Comparison of ENCODE assay signal across 23 cellular contexts in the genomic region with DNA sequence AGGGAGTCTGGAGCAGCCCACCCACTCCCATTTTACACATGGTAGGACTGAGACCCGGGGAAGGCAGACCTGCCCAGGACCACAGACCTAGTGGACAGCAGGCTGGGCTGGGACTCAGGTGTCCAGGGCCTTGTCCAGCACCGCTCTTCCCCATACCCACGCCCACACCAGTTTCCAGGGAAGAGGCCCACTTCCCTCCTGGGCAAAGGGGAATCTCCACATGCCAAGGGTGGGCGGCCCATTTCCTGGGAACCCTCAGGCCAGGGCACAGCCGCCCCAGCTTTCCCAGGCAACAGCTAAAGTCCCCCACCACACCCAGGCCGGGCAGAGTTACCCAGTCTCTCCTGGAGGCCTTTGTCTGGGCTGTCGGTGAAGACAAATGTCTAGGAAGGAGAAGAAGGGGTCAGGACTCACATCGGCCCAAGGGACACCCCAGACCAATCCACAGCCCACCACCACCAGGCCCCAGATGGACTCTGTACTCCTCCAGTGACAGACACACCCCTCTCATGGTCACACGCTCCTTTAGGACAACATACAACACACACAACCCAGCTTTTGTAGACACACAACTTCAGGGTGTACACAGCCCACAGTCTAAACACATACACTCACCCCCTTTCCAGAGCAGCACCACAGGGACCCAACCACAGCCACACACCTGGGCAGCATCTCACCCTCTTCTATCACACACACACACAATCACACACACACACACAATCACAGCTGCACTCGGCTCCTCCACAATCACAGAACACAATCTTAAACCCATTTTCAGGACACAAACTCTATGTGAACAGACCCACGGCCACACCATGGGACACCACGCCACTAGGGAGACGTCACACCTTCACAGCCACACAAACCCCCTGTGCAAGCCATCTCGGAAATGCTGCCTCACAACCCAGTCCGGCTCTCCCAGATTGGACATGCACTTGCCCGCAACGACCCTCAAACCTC. TPM values are rescaled to one million over a fixed set of nuclear protein-coding genes. Genes with fewer than 3 reads are reported as not detected.
A peak's percentile ranks its signal among the peaks of the same experiment; 100 is the strongest.
DNase-seq lines count a peak whose midpoint lies in the region; ATAC-seq, FAIRE-seq and TF ChIP-seq lines count a peak whose summit lies in the region.
"Had no signal": no experiment of that assay in that cellular context is flagged by ENCODE, and none has a peak within 500 bp of the region (broad histone marks: within the 10 kb centered on the region; RNA-seq: fewer than 3 reads in every experiment).

No MANE protein-coding gene starts in this region.

- POLR2A ChIA-PET in activated CD4-positive, alpha-beta memory T cell treated with anti-CD3 and anti-CD28 coated beads for 36 hours (lab: Charles Lee) = no interaction called here
- POLR2A ChIA-PET in H1 (lab: Charles Lee; ENCODE audit: partially characterized antibody) = interaction anchor here (0.6 kb wide), 1 partner anchor 68 kb away, joined by 3 read pairs; no protein-coding TSS in a partner anchor

- peaks cover 2% of the 10 kb centered on the region; the same call in 1 of the 2 replicates for H3K23me2 ChIP-seq in H1 (ENCODE audit: low read depth, low read length)

- H3K18ac ChIP-seq in H1 (ENCODE audit: extremely low read depth, low read length) = no peak overlapping the region; the same call in 1 of the 2 replicates

- no peak overlapping the region for H2BK120ac ChIP-seq in H1 (replicated peaks; ENCODE audit: low read depth, low read length)

- intact Hi-C loops in Right ventricle myocardium inferior (cut with DNase I) (no loop called here), heart right ventricle (cut with DNase I) (no loop called here)
- intact Hi-C loops in activated CD4-positive, alpha-beta memory T cell treated with anti-CD3 and anti-CD28 coated beads for 36 hours (cut with micrococcal nuclease) = no loop called here

- H3K79me1 ChIP-seq in H1 (ENCODE audit: low read depth, low read length) = no peaks in the 10 kb centered on the region

- no peak overlapping the region for H3K9ac ChIP-seq in H1 (replicated peaks in 1 of 4; ENCODE audit: extremely low read depth in 1 of 4, low read depth in 3 of 4, low read length in 3 of 4)

- TF ChIP-seq RAD21 in H1 (IDR thresholded peaks at IDR 0.05 in 1 of 2, conservative IDR thresholded peaks at IDR 0.05 in 1 of 2; ENCODE audit: low read depth in 2 of 2, low read length in 2 of 2) = no peak

- H3K79me2 ChIP-seq in H1 (ENCODE audit: control insufficient read depth in 1 of 2, insufficient read depth in 2 of 2, low read length in 2 of 2) = no peaks in the 10 kb centered on the region

- no peak for TF ChIP-seq POLR2A in H1 (IDR thresholded peaks at IDR 0.05; ENCODE audit: control extremely low read depth in 1 of 2, low read depth in 2 of 2, low read length in 2 of 2)

- no peak overlapping the region for H3K4me3 Mint-ChIP-seq in activated CD4-positive, alpha-beta memory T cell treated with anti-CD3 and anti-CD28 coated beads for 36 hours
- no peak overlapping the region for H3K4me3 Mint-ChIP-seq in stimulated activated naive CD8-positive, alpha-beta T cell treated with anti-CD3 and anti-CD28 coated beads, Interleukin-15, amount 100 ng/mL, for 72 hours
- H3K4me3 Mint-ChIP-seq: activated B cell treated with CpG ODN at 0.5 μM for 24 hours had no signal

- WGBS in heart right ventricle, 2 donors = 83 to 86% methylated on average over 17 of the region's 17 CpGs
- WGBS in H1 (ENCODE audit: extremely low coverage in 1 of 2, insufficient coverage in 1 of 2, insufficient read length in 1 of 2, insufficient replicate concordance in 2 of 2, low coverage in 1 of 2, low lambda C conversion rate in 2 of 2, missing lambda C conversion rate in 1 of 2), 2 experiments = 81% methylated on average over 17 of the region's 17 CpGs; no CpG with 5 or more reads in 1 of the 2 experiments

- DNase-seq in Right ventricle myocardium inferior (ENCODE audit: missing footprints) (peak; percentile 48), heart right ventricle (no peak), H1 (ENCODE audit: low read depth in 1 of 2, low spot score in 2 of 2) (no peak), DMS 273 (lab: John Stamatoyannopoulos, UW; ENCODE audit: unreplicated experiment) (no peak)
- no peak for DNase-seq in activated CD4-positive, alpha-beta memory T cell treated with anti-CD3 and anti-CD28 coated beads for 36 hours
- DNase-seq in stimulated activated naive CD8-positive, alpha-beta T cell treated with anti-CD3 and anti-CD28 coated beads, Interleukin-15, amount 100 ng/mL, for 72 hours = no peak
- DNase-seq: activated B cell treated with CpG ODN at 0.5 μM for 24 hours; activated CD8-positive, alpha-beta memory T cell treated with anti-CD3 and anti-CD28 coated beads, Interleukin-2, amount 50 U/mL, for 4 hours; Caco-2; caudate nucleus; esophagus squamous epithelium; KG1; left ventricle myocardium inferior; NCI-H2081; NCI-H510A; occipital lobe; Right ventricle myocardium superior; uterus had no signal

- H3K4me2 ChIP-seq in H1 (ENCODE audit: insufficient read depth in 1 of 2, low read depth in 2 of 2, low read length in 2 of 2) = no peak overlapping the region

- ATAC-seq in Right ventricle myocardium inferior = no peak
- no peak for ATAC-seq in heart right ventricle
- ATAC-seq in stimulated activated naive CD8-positive, alpha-beta T cell treated with anti-CD3 and anti-CD28 coated beads, Interleukin-15, amount 100 ng/mL, for 72 hours = no peak
- ATAC-seq in GM19452 (IDR thresholded peaks at IDR 0.05; ENCODE audit: unreplicated experiment) = no peak
- no peak for ATAC-seq in HG03432 (IDR thresholded peaks at IDR 0.05; ENCODE audit: unreplicated experiment)
- ATAC-seq: sciatic nerve had no signal

- no peak overlapping the region for H4K8ac ChIP-seq in H1 (ENCODE audit: extremely low read depth, insufficient read depth, low read length)

- H3K4me1 ChIP-seq in heart right ventricle = peaks cover 0 to 27% (median 18%) of the 10 kb centered on the region in 9 donors
- H3K4me1 ChIP-seq in H1 (replicated peaks in 1 of 4; ENCODE audit: control insufficient read depth in 3 of 4, insufficient read depth in 4 of 4, low read length in 3 of 4) = peaks cover 0 to 10% (median 3%) of the 10 kb centered on the region in 4 experiments; a peak in 3 of 7 replicates
- H3K4me1 ChIP-seq: adrenal gland, Caco-2, uterus had no signal

- no peak overlapping the region for H2BK12ac ChIP-seq in H1 (ENCODE audit: low read depth, low read length)

- peaks cover 31% of the 10 kb centered on the region for H3K4me1 Mint-ChIP-seq in activated CD4-positive, alpha-beta memory T cell treated with anti-CD3 and anti-CD28 coated beads for 36 hours (ENCODE audit: low read depth)
- H3K4me1 Mint-ChIP-seq in stimulated activated naive CD8-positive, alpha-beta T cell treated with anti-CD3 and anti-CD28 coated beads, Interleukin-15, amount 100 ng/mL, for 72 hours = peaks cover 37% of the 10 kb centered on the region

- H2AFZ ChIP-seq in H1 (ENCODE audit: low read length) = no peak overlapping the region

- H3K36me3 Mint-ChIP-seq in activated CD4-positive, alpha-beta memory T cell treated with anti-CD3 and anti-CD28 coated beads for 36 hours = peaks cover 39% of the 10 kb centered on the region

- FAIRE-seq in H1 (lab: Jason Lieb, UNC) = no peak

- H3K27me3 Mint-ChIP-seq in activated CD4-positive, alpha-beta memory T cell treated with anti-CD3 and anti-CD28 coated beads for 36 hours = no peaks in the 10 kb centered on the region
- H3K27me3 Mint-ChIP-seq in stimulated activated naive CD8-positive, alpha-beta T cell treated with anti-CD3 and anti-CD28 coated beads, Interleukin-15, amount 100 ng/mL, for 72 hours = no peaks in the 10 kb centered on the region
- H3K27me3 Mint-ChIP-seq: activated B cell treated with CpG ODN at 0.5 μM for 24 hours had no signal

- H3K36me3 ChIP-seq in heart right ventricle (peaks cover 0 to 48% (median 0%) of the 10 kb centered on the region in 9 donors), H1 (ENCODE audit: control insufficient read depth in 2 of 4, insufficient read depth in 4 of 4, low read length in 3 of 4) (no peaks in the 10 kb centered on the region)
- H3K36me3 ChIP-seq: adrenal gland, uterus had no signal

- no peak overlapping the region for H3K14ac ChIP-seq in H1 (ENCODE audit: insufficient read length)

- peaks cover 1% of the 10 kb centered on the region in 2 experiments for H4K20me1 ChIP-seq in H1 (replicated peaks in 1 of 2; ENCODE audit: control insufficient read depth in 1 of 2, insufficient read depth in 2 of 2, low read length in 2 of 2)

- H3K9me3 ChIP-seq in heart right ventricle (no peaks in the 10 kb centered on the region), H1 (ENCODE audit: insufficient read depth in 2 of 2, low read depth in 1 of 2, low read length in 1 of 2) (no peaks in the 10 kb centered on the region)
- H3K9me3 ChIP-seq: adrenal gland, Caco-2, esophagus squamous epithelium, HAP-1, left ventricle myocardium inferior, uterus had no signal

- 0 out of 2 replicates have a peak overlapping the region, but pooled peaks have one; percentile 24 for H2AK5ac ChIP-seq in H1 (ENCODE audit: low read depth, low read length)

- H3K56ac ChIP-seq in H1 (replicated peaks; ENCODE audit: insufficient read length, low read depth, low read length) = no peak overlapping the region

- CTCF ChIA-PET in activated CD4-positive, alpha-beta memory T cell treated with anti-CD3 and anti-CD28 coated beads for 36 hours (lab: Charles Lee) = interaction anchor here (1.8 to 2.0 kb wide), 2 partner anchors 8 to 112 kb away, joined by 5 to 7 read pairs; no protein-coding TSS in a partner anchor
- CTCF ChIA-PET in H1 (lab: Charles Lee; ENCODE audit: partially characterized antibody) = interaction anchor here (0.6 to 21.5 kb wide), 6 partner anchors 6 to 184 kb away, joined by 3 to 312 read pairs (median 8); a partner anchor contains a TSS

- no peak overlapping the region for H4K91ac ChIP-seq in H1 (replicated peaks; ENCODE audit: insufficient read length, low read length)

- 0 out of 2 replicates have a peak overlapping the region, but pooled peaks have one; percentile 16 for H2BK5ac ChIP-seq in H1 (ENCODE audit: low read depth, low read length)

- peaks cover 0 to 32% (median 3%) of the 10 kb centered on the region in 7 donors for H3K27me3 ChIP-seq in heart right ventricle
- peaks cover 0 to 4% (median 0%) of the 10 kb centered on the region in 4 experiments; a peak in 1 of 7 replicates for H3K27me3 ChIP-seq in H1 (replicated peaks in 1 of 4; ENCODE audit: control insufficient read depth in 3 of 4, extremely low read depth in 1 of 4, insufficient read depth in 3 of 4, low read length in 3 of 4)
- H3K27me3 ChIP-seq: adrenal gland, uterus had no signal

- no peak overlapping the region; the same call in 1 of the 2 replicates for H2BK20ac ChIP-seq in H1 (ENCODE audit: low read length)

- H2BK15ac ChIP-seq in H1 (ENCODE audit: low read length) = peak overlapping the region; percentile 72; the same call in 1 of the 2 replicates

- no peak overlapping the region for H4K5ac ChIP-seq in H1 (ENCODE audit: insufficient read length, low read depth, low read length)

- TF ChIP-seq EP300 in H1 (IDR thresholded peaks at IDR 0.05; ENCODE audit: borderline replicate concordance in 1 of 2, low read depth in 2 of 2, low read length in 2 of 2) = no peak

- TF ChIP-seq CTCF in heart right ventricle (IDR thresholded peaks at IDR 0.05) (no peak), H1 (IDR thresholded peaks at IDR 0.05; ENCODE audit: control extremely low read depth in 1 of 3, insufficient read depth in 1 of 3, low read depth in 1 of 3, low read length in 3 of 3) (no peak)

- H3K23ac ChIP-seq in H1 (ENCODE audit: insufficient read length) = no peak overlapping the region

- H3K27ac ChIP-seq in heart right ventricle = no peak overlapping the region
- no peak overlapping the region for H3K27ac ChIP-seq in H1 (ENCODE audit: low read depth, low read length)
- H3K27ac ChIP-seq: adrenal gland, esophagus squamous epithelium, left ventricle myocardium inferior, uterus had no signal

- H3K9me3 Mint-ChIP-seq in activated CD4-positive, alpha-beta memory T cell treated with anti-CD3 and anti-CD28 coated beads for 36 hours = no peaks in the 10 kb centered on the region
- H3K9me3 Mint-ChIP-seq in stimulated activated naive CD8-positive, alpha-beta T cell treated with anti-CD3 and anti-CD28 coated beads, Interleukin-15, amount 100 ng/mL, for 72 hours = no peaks in the 10 kb centered on the region
- H3K9me3 Mint-ChIP-seq: activated B cell treated with CpG ODN at 0.5 μM for 24 hours had no signal

- H3K27ac Mint-ChIP-seq in activated CD4-positive, alpha-beta memory T cell treated with anti-CD3 and anti-CD28 coated beads for 36 hours = peak overlapping the region; percentile 2
- peak overlapping the region; percentile 0 to 62 for H3K27ac Mint-ChIP-seq in stimulated activated naive CD8-positive, alpha-beta T cell treated with anti-CD3 and anti-CD28 coated beads, Interleukin-15, amount 100 ng/mL, for 72 hours

- H3K4ac ChIP-seq in H1 (replicated peaks; ENCODE audit: insufficient read length, low read depth, low read length) = no peak overlapping the region

- H3K4me3 ChIP-seq in heart right ventricle = no peak overlapping the region
- no peak overlapping the region for H3K4me3 ChIP-seq in H1 (ENCODE audit: extremely low read depth in 1 of 4, insufficient read depth in 2 of 4, low read depth in 3 of 4, low read length in 4 of 4)
- H3K4me3 ChIP-seq: adrenal gland, esophagus squamous epithelium, HAP-1, left ventricle myocardium inferior, uterus had no signal

RNA-seq across cellular contexts. Expression of a gene that starts 5.5 kb away (rescaled TPM):
- total RNA-seq in Right ventricle myocardium inferior = 14.4 TPM
- total RNA-seq in heart right ventricle = 10 to 100 TPM in 4 of 10 donors, 1 to 10 TPM in 6; 5.1 to 19.4 (median 8.5) TPM
- 10 to 100 TPM in 1 of 2 donors, 1 to 10 TPM in 1; 8.9 to 15.8 TPM for polyA plus RNA-seq in heart right ventricle
- total RNA-seq in activated CD4-positive, alpha-beta memory T cell treated with anti-CD3 and anti-CD28 coated beads for 36 hours = 100 to 1,000 TPM; 101 to 106 TPM
- 1.7 and 1.8 TPM in 2 replicates for total RNA-seq in H1 (2021; fragmentation: NEBNext Ultra II Directional; extraction: Animal tissue kit (Norgen Biotek cat#: 25700))
- 5.5 and 8.0 TPM in 2 replicates for polyA plus RNA-seq in H1 (2011; rRNA removed)
- polyA plus RNA-seq in H1 (2011; cell fraction: cytosol; rRNA removed) = 5.4 TPM
- 11.5 TPM for polyA plus RNA-seq in H1 (2011; cell fraction: nucleus; rRNA removed)
- 1.7 to 3.1 TPM (median 2.6 TPM) in 4 replicates for polyA plus RNA-seq in H1 (2012, experiment 1 of 2)
- 1.5 TPM for polyA plus RNA-seq in H1 (2012, experiment 2 of 2)
- 2.4 TPM for polyA plus RNA-seq in H1 (2013, experiment 1 of 2)
- 2.8 TPM for polyA plus RNA-seq in H1 (2013, experiment 2 of 2)
- 1.3 and 1.6 TPM in 2 replicates for polyA minus RNA-seq in H1 (2011; rRNA and poly(A)+ RNA removed)
- 6.8 TPM for polyA minus RNA-seq in H1 (2011; cell fraction: cytosol; rRNA and poly(A)+ RNA removed)
- polyA minus RNA-seq in H1 (2011; cell fraction: nucleus; rRNA and poly(A)+ RNA removed) = 4.9 TPM

RNA-seq across cellular contexts. Expression of a gene that starts 38.5 kb away (rescaled TPM):
- total RNA-seq in Right ventricle myocardium inferior (10.3 TPM), heart right ventricle (10 to 100 TPM in 3 of 10 donors, 1 to 10 TPM in 7; 7.4 to 12.9 (median 8.5) TPM)
- polyA plus RNA-seq in heart right ventricle (10 to 100 TPM; 14.0 to 14.8 TPM), H1 (2011; rRNA removed) (13.5 and 17.4 TPM in 2 replicates)
- under 1 TPM in 1 of 2 experiments, not detected in 1; 0.12 TPM for total RNA-seq in activated CD4-positive, alpha-beta memory T cell treated with anti-CD3 and anti-CD28 coated beads for 36 hours
- 14.4 and 14.6 TPM in 2 replicates for total RNA-seq in H1 (2021; fragmentation: NEBNext Ultra II Directional; extraction: Animal tissue kit (Norgen Biotek cat#: 25700))
- 11.2 TPM for polyA plus RNA-seq in H1 (2011; cell fraction: cytosol; rRNA removed)
- 23.7 TPM for polyA plus RNA-seq in H1 (2011; cell fraction: nucleus; rRNA removed)
- 7.9 to 13.1 TPM (median 11.6 TPM) in 4 replicates for polyA plus RNA-seq in H1 (2012, experiment 1 of 2)
- 11.4 TPM for polyA plus RNA-seq in H1 (2012, experiment 2 of 2)
- 9.2 TPM for polyA plus RNA-seq in H1 (2013, experiment 1 of 2)
- 9.2 TPM for polyA plus RNA-seq in H1 (2013, experiment 2 of 2)
- polyA minus RNA-seq in H1 (2011; rRNA and poly(A)+ RNA removed) = 6.8 and 7.5 TPM in 2 replicates
- polyA minus RNA-seq in H1 (2011; cell fraction: cytosol; rRNA and poly(A)+ RNA removed) = 11.4 TPM
- 5.0 TPM for polyA minus RNA-seq in H1 (2011; cell fraction: nucleus; rRNA and poly(A)+ RNA removed)
- total RNA-seq: activated B cell treated with CpG ODN at 0.5 μM for 24 hours had no signal

RNA-seq across cellular contexts. Expression of a gene that starts 53.4 kb away (rescaled TPM):
- total RNA-seq in Right ventricle myocardium inferior = 0.22 TPM
- under 1 TPM in 6 of 10 donors, not detected in 4; 0.04 to 0.21 (median 0.05) TPM for total RNA-seq in heart right ventricle
- under 1 TPM; under 0.01 to 0.01 TPM for polyA plus RNA-seq in heart right ventricle
- total RNA-seq in activated CD4-positive, alpha-beta memory T cell treated with anti-CD3 and anti-CD28 coated beads for 36 hours = under 1 TPM; 0.39 to 0.57 TPM
- 0.63 and 0.88 TPM in 2 replicates for total RNA-seq in H1 (2021; fragmentation: NEBNext Ultra II Directional; extraction: Animal tissue kit (Norgen Biotek cat#: 25700))
- 0.88 and 1.3 TPM in 2 replicates for polyA plus RNA-seq in H1 (2011; rRNA removed)
- polyA plus RNA-seq in H1 (2011; cell fraction: cytosol; rRNA removed) = 0.70 TPM
- 2.5 TPM for polyA plus RNA-seq in H1 (2011; cell fraction: nucleus; rRNA removed)
- 0.71 to 1.4 TPM (median 0.83 TPM) in 4 replicates for polyA plus RNA-seq in H1 (2012, experiment 1 of 2)
- polyA plus RNA-seq in H1 (2012, experiment 2 of 2) = 0.37 TPM
- polyA plus RNA-seq in H1 (2013, experiment 1 of 2) = 0.41 TPM
- 0.35 TPM for polyA plus RNA-seq in H1 (2013, experiment 2 of 2)
- 0.50 and 0.54 TPM in 2 replicates for polyA minus RNA-seq in H1 (2011; rRNA and poly(A)+ RNA removed)
- polyA minus RNA-seq in H1 (2011; cell fraction: cytosol; rRNA and poly(A)+ RNA removed) = 0.73 TPM
- polyA minus RNA-seq in H1 (2011; cell fraction: nucleus; rRNA and poly(A)+ RNA removed) = 0.40 TPM
- total RNA-seq: activated B cell treated with CpG ODN at 0.5 μM for 24 hours, esophagus squamous epithelium, left ventricle myocardium inferior had no signal

Comparison
In these comparisons a context has a peak if more than half of its experiments do, and no peak if none do; other contexts are left out.
1. RNA of a gene that starts 38.5 kb away (total RNA-seq): 14.4 to 14.6 TPM in H1, 10.3 TPM in Right ventricle myocardium inferior (single experiment) and 7.4 to 12.9 TPM in heart right ventricle; 0.12 TPM in activated CD4-positive, alpha-beta memory T cell treated with anti-CD3 and anti-CD28 coated beads for 36 hours; every median in the first group is over 4 times any median in the second.